ENCODE assay signal across 31 cellular contexts in genomic region chr17:45912319-45912718, GRCh38. TPM values are rescaled to one million over a fixed set of nuclear protein-coding genes. Genes with fewer than 3 reads are reported as not detected.
"Had no signal": no experiment of that assay in that cellular context is flagged by ENCODE, and none has a peak within 500 bp of the region (broad histone marks: within the 10 kb centered on the region; RNA-seq: fewer than 3 reads in every experiment).

No MANE protein-coding gene starts in this region.

- H3K27me3 ChIP-seq: ascending aorta, breast epithelium, cardiac muscle cell, colonic mucosa had no signal

- H3K36me3 ChIP-seq: ascending aorta, breast epithelium, cardiac muscle cell, colonic mucosa, esophagus squamous epithelium had no signal

- H3K27ac ChIP-seq: ascending aorta, breast epithelium, cardiac muscle cell, colonic mucosa, epithelial cell of prostate, esophagus squamous epithelium, WERI-Rb-1 had no signal

- FAIRE-seq: endometrium, endothelial cell of umbilical vein, frontal cortex had no signal

- H3K4me1 ChIP-seq: ascending aorta, breast epithelium, colonic mucosa, esophagus squamous epithelium had no signal

- H3K4me3 ChIP-seq: ascending aorta, breast epithelium, cardiac muscle cell, colonic mucosa, esophagus squamous epithelium had no signal

- DNase-seq: activated B cell treated with CpG ODN at 0.5 μM for 24 hours; activated CD4-positive, alpha-beta T cell treated with anti-CD3 and anti-CD28 coated beads for 48 hours; activated CD4-positive, alpha-beta T cell treated with anti-CD3 and anti-CD28 coated beads, Interleukin-2, amount 50 U/mL, for 1 hour; activated CD4-positive, alpha-beta T cell treated with anti-CD3 and anti-CD28 coated beads, Interleukin-2, amount 50 U/mL, for 48 hours; activated CD8-positive, alpha-beta memory T cell treated with anti-CD3 and anti-CD28 coated beads for 24 hours; activated CD8-positive, alpha-beta T cell treated with anti-CD3 and anti-CD28 coated beads for 36 hours; activated effector memory CD4-positive, alpha-beta T cell treated with Interleukin-2 at 50 U/mL for 16 hours; activated gamma-delta T cell treated with Interleukin-2 at 50 U/mL for 16 hours; activated naive CD4-positive, alpha-beta T cell treated with anti-CD3 and anti-CD28 coated beads for 36 hours; activated naive CD8-positive, alpha-beta T cell treated with anti-CD3 and anti-CD28 coated beads, Interleukin-2, amount 10 ng/mL, durations not matched to agents 7 days and 5 days; activated T-cell treated with anti-CD3 and anti-CD28 coated beads, Interleukin-2, amount 50 U/mL, for 4 hours; central memory CD4-positive, alpha-beta T cell; cerebellar nuclear complex; colonic mucosa; effector CD8-positive, alpha-beta T cell; esophagus squamous epithelium; T-helper 1 cell; T-helper 17 cell; T1000; WERI-Rb-1 had no signal

- H3K9me3 ChIP-seq: colonic mucosa had no signal

- ATAC-seq: activated CD4-positive, CD25-positive, alpha-beta regulatory T cell treated with anti-CD3 and anti-CD28 coated beads, Interleukin-2, amount 50 U/mL, for 24 hours; activated CD8-positive, alpha-beta T cell treated with anti-CD3 and anti-CD28 coated beads for 36 hours; activated naive CD4-positive, alpha-beta T cell treated with anti-CD3 and anti-CD28 coated beads, Interleukin-2, amount 50 U/mL, for 72 hours; T-helper 17 cell had no signal

RNA-seq across cellular contexts. Expression of gene MAPT, which starts 18.0 kb away (rescaled TPM):
- total RNA-seq: dermis microvascular lymphatic vessel endothelial cell, fibroblast of villous mesenchyme had no signal
